ENCODE assay signal across 9 cellular contexts in the genomic region with DNA sequence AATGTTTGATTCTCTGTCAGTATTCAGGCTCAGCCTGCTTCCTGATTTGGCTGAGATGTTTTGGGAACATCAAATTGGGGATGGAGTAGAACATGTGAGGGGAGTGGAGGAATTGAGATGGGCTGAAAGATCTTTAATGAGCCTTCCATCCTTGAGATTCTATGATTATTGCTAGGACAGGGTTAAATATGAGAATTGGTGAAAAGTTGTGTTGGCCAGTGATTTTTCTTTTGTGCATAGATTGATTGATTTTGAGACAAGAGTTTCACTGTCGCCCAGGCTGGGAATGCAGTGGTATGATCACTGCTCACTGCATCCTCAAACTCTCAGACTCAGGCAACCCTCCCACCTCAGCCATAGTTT. TPM values are rescaled to one million over a fixed set of nuclear protein-coding genes. Genes with fewer than 3 reads are reported as not detected.
DNase-seq lines count a peak whose midpoint lies in the region; ATAC-seq, FAIRE-seq and TF ChIP-seq lines count a peak whose summit lies in the region.
"Had no signal": no experiment of that assay in that cellular context is flagged by ENCODE, and none has a peak within 500 bp of the region (broad histone marks: within the 10 kb centered on the region; RNA-seq: fewer than 3 reads in every experiment).

No MANE protein-coding gene starts in this region.

- no peaks in the 10 kb centered on the region for H3K36me3 ChIP-seq in GM23248 (ENCODE audit: low read depth)
- H3K36me3 ChIP-seq in gastrocnemius medialis: no peaks in the 10 kb centered on the region

- H3K79me2 ChIP-seq in GM23248 (ENCODE audit: insufficient read depth): peaks cover 100% of the 10 kb centered on the region

- in situ Hi-C loops in GM23248 (cut with MboI): no loop called here
- in situ Hi-C loops in gastrocnemius medialis (cut with MboI; ENCODE audit: low sequenced_read_pairs in 4 of 4): no loop called here

- H3K4me3 ChIP-seq in GM23248 (peak overlapping the region; percentile 63), fibroblast of the aortic adventitia (ENCODE audit: low read depth, low read length) (peak overlapping the region; percentile 48), gastrocnemius medialis (peak overlapping the region in 3 of 4 donors; percentile 9 to 16 (median 16))

- TF ChIP-seq CTCF in fibroblast of the aortic adventitia (IDR thresholded peaks at IDR 0.05; ENCODE audit: insufficient read depth, low read length) (no peak), gastrocnemius medialis (IDR thresholded peaks at IDR 0.05 in 4 of 5, conservative IDR thresholded peaks at IDR 0.05 in 1 of 5) (no peak)

- FAIRE-seq in GM12891 (lab: Jason Lieb, UNC): no peak

- TF ChIP-seq POLR2A in gastrocnemius medialis (IDR thresholded peaks at IDR 0.05): peak in 1 of 2 donors; percentile 28
- no peak for TF ChIP-seq POLR2A in GM12891 (IDR thresholded peaks at IDR 0.05; ENCODE audit: low read depth, low read length)

- H3F3A ChIP-seq in GM23248 (ENCODE audit: insufficient read depth): peaks cover 37% of the 10 kb centered on the region

- H3K4me1 ChIP-seq in GM23248 (ENCODE audit: insufficient read depth): peaks cover 59% of the 10 kb centered on the region
- peaks cover 75 to 76% of the 10 kb centered on the region in 2 donors for H3K4me1 ChIP-seq in gastrocnemius medialis

- DNase-seq in GM23248: no peak
- DNase-seq in activated CD4-positive, alpha-beta memory T cell treated with anti-CD3 and anti-CD28 coated beads, Interleukin-2, amount 10 ng/mL, durations not matched to agents 7 days and 5 days: no peak
- no peak for DNase-seq in fibroblast of the aortic adventitia (ENCODE audit: low read depth)
- no peak for DNase-seq in gastrocnemius medialis
- DNase-seq in NCI-H2227 (lab: John Stamatoyannopoulos, UW; ENCODE audit: unreplicated experiment): no peak
- no peak for DNase-seq in NCI-H2171 (lab: John Stamatoyannopoulos, UW)
- no peak for DNase-seq in GM12891 (ENCODE audit: insufficient read length, low spot score)
- DNase-seq: NCI-H1105 had no signal

- H3K27me3 Mint-ChIP-seq in activated CD4-positive, alpha-beta memory T cell treated with anti-CD3 and anti-CD28 coated beads, Interleukin-2, amount 10 ng/mL, durations not matched to agents 7 days and 5 days: no peaks in the 10 kb centered on the region

- CTCF ChIA-PET in activated CD4-positive, alpha-beta memory T cell treated with anti-CD3 and anti-CD28 coated beads, Interleukin-2, amount 10 ng/mL, durations not matched to agents 7 days and 5 days (lab: Charles Lee): no interaction called here

- POLR2A ChIA-PET in activated CD4-positive, alpha-beta memory T cell treated with anti-CD3 and anti-CD28 coated beads, Interleukin-2, amount 10 ng/mL, durations not matched to agents 7 days and 5 days (lab: Charles Lee): interaction anchor here (2.5 to 3.7 kb wide), 2 partner anchors 18 to 32 kb away, joined by 9 to 26 read pairs; partner anchors contain the start of gene IQGAP1

- H3K9ac ChIP-seq in GM23248: peak overlapping the region; percentile 68

- ATAC-seq in gastrocnemius medialis (peak in 1 of 2 donors; percentile 10), GM21381 (IDR thresholded peaks at IDR 0.05; ENCODE audit: unreplicated experiment) (no peak)

- intact Hi-C loops in gastrocnemius medialis (cut with DNase I; ENCODE audit: low total_unique reads): loop anchor here (5.0 kb wide), 1 partner anchor 58 kb away; no protein-coding TSS in a partner anchor

- peaks cover 64% of the 10 kb centered on the region for H3K4me1 Mint-ChIP-seq in activated CD4-positive, alpha-beta memory T cell treated with anti-CD3 and anti-CD28 coated beads, Interleukin-2, amount 10 ng/mL, durations not matched to agents 7 days and 5 days

- H4K20me1 ChIP-seq in GM23248 (ENCODE audit: insufficient read depth): peaks cover 18% of the 10 kb centered on the region; the same call in 1 of the 2 replicates

- peak overlapping the region; percentile 81 for H3K27ac ChIP-seq in GM23248
- peak overlapping the region; percentile 85 to 96 (median 92) for H3K27ac ChIP-seq in gastrocnemius medialis

- H3K36me3 Mint-ChIP-seq in activated CD4-positive, alpha-beta memory T cell treated with anti-CD3 and anti-CD28 coated beads, Interleukin-2, amount 10 ng/mL, durations not matched to agents 7 days and 5 days (ENCODE audit: low read depth): peaks cover 36% of the 10 kb centered on the region

- H3K27me3 ChIP-seq in GM23248 (replicated peaks; ENCODE audit: insufficient read depth) (no peaks in the 10 kb centered on the region), gastrocnemius medialis (no peaks in the 10 kb centered on the region)

- H3K9me3 Mint-ChIP-seq in activated CD4-positive, alpha-beta memory T cell treated with anti-CD3 and anti-CD28 coated beads, Interleukin-2, amount 10 ng/mL, durations not matched to agents 7 days and 5 days: peaks cover 3% of the 10 kb centered on the region

- no peak overlapping the region for H2AFZ ChIP-seq in GM23248

- peak overlapping the region; percentile 95 for H3K4me2 ChIP-seq in GM23248 (ENCODE audit: unreplicated experiment)

- peak overlapping the region; percentile 82 for H3K27ac Mint-ChIP-seq in activated CD4-positive, alpha-beta memory T cell treated with anti-CD3 and anti-CD28 coated beads, Interleukin-2, amount 10 ng/mL, durations not matched to agents 7 days and 5 days

- H3K9me3 ChIP-seq in GM23248 (ENCODE audit: low read depth) (no peaks in the 10 kb centered on the region), gastrocnemius medialis (no peaks in the 10 kb centered on the region)

- 57 to 63% methylated on average over 1 of the region's 1 CpG for WGBS in GM23248 (ENCODE audit: low coverage in 1 of 2, low lambda C conversion rate in 2 of 2, missing lambda C conversion rate in 2 of 2), 2 experiments

- no peaks in the 10 kb centered on the region for H3K9me2 ChIP-seq in GM23248 (ENCODE audit: insufficient read depth)

- H3K4me3 Mint-ChIP-seq in activated CD4-positive, alpha-beta memory T cell treated with anti-CD3 and anti-CD28 coated beads, Interleukin-2, amount 10 ng/mL, durations not matched to agents 7 days and 5 days: no peak overlapping the region

TF ChIP-seq in GM12891, 5 proteins besides CTCF, POLR2A, EP300 and RAD21:
- TF ChIP-seq PAX5 (IDR thresholded peaks at IDR 0.05; ENCODE audit: insufficient read depth, low read length, severe bottlenecking) (no peak), SPI1 (IDR thresholded peaks at IDR 0.05; ENCODE audit: low read depth, low read length) (no peak), POU2F2 (IDR thresholded peaks at IDR 0.05; ENCODE audit: low read depth, low read length) (no peak)

RNA-seq across cellular contexts. Expression of gene IQGAP1, which starts 32.4 kb away (rescaled TPM):
- 165 and 185 TPM in 2 replicates for total RNA-seq in GM23248 (2014; rRNA removed; shearing (Covaris generic))
- polyA plus RNA-seq in GM23248 (2016; fragmentation: Nextera tagmentation; extraction: Ambion mirVana): 97.4 and 101 TPM in 2 replicates
- total RNA-seq in activated CD4-positive, alpha-beta memory T cell treated with anti-CD3 and anti-CD28 coated beads, Interleukin-2, amount 10 ng/mL, durations not matched to agents 7 days and 5 days: 100 to 1,000 TPM; 229 to 240 TPM
- 164 and 289 TPM in 2 replicates for total RNA-seq in fibroblast of the aortic adventitia (ENCODE audit: low replicate concordance)
- total RNA-seq in gastrocnemius medialis: 10 to 100 TPM; 39.1 to 92.7 (median 59.1) TPM
- 73.8 TPM for polyA plus RNA-seq in GM12891 (2012; ENCODE audit: low read depth, missing spikeins)
